ENCODE assay signal across 8 cellular contexts in genomic region chr2:24793752-24794477, GRCh38. TPM values are rescaled to one million over a fixed set of nuclear protein-coding genes. Genes with fewer than 3 reads are reported as not detected.
A peak's percentile ranks its signal among the peaks of the same experiment; 100 is the strongest.
DNase-seq lines count a peak whose midpoint lies in the region; ATAC-seq and TF ChIP-seq lines count a peak whose summit lies in the region.

No MANE protein-coding gene starts in this region.

- peaks cover 0 to 25% (median 5%) of the 10 kb centered on the region in 12 donors for H3K4me1 ChIP-seq in heart left ventricle

- peak overlapping the region in 5 of 12 donors; percentile 90 to 100 (median 97) for H3K27ac ChIP-seq in heart left ventricle

- peaks cover 29% of the 10 kb centered on the region for H3K4me1 Mint-ChIP-seq in activated naive CD8-positive, alpha-beta T cell treated with anti-CD3 and anti-CD28 coated beads for 36 hours
- H3K4me1 Mint-ChIP-seq in stimulated activated naive CD8-positive, alpha-beta T cell treated with anti-CD3 and anti-CD28 coated beads, Interleukin-15, Interleukin-2, amounts not matched to agents 100 ng/mL and 50 ng/mL, for 24 hours (ENCODE audit: low read depth), result peaks cover 50% of the 10 kb centered on the region

- H3K9me3 Mint-ChIP-seq in activated naive CD8-positive, alpha-beta T cell treated with anti-CD3 and anti-CD28 coated beads for 36 hours, result no peaks in the 10 kb centered on the region
- no peaks in the 10 kb centered on the region for H3K9me3 Mint-ChIP-seq in stimulated activated naive CD8-positive, alpha-beta T cell treated with anti-CD3 and anti-CD28 coated beads, Interleukin-15, Interleukin-2, amounts not matched to agents 100 ng/mL and 50 ng/mL, for 24 hours

- peak overlapping the region; percentile 99 for H3K27ac Mint-ChIP-seq in activated naive CD8-positive, alpha-beta T cell treated with anti-CD3 and anti-CD28 coated beads for 36 hours
- H3K27ac Mint-ChIP-seq in stimulated activated naive CD8-positive, alpha-beta T cell treated with anti-CD3 and anti-CD28 coated beads, Interleukin-15, Interleukin-2, amounts not matched to agents 100 ng/mL and 50 ng/mL, for 24 hours, result peak overlapping the region; percentile 100

- H3K4me3 ChIP-seq in heart left ventricle, result peak overlapping the region; percentile 30 to 97 (median 74)

- no peaks in the 10 kb centered on the region for H3K27me3 ChIP-seq in heart left ventricle

- intact Hi-C loops in heart left ventricle (cut with DNase I) (loop anchor here in 2 of 10 donors (2.0 to 5.0 kb wide), 4 partner anchors 33 to 303 kb away; partner anchors contain the start of genes NCOA1 (in 2 of the 2) and DNAJC27 (in 1 of the 2)), Right ventricle myocardium superior (cut with DNase I) (loop anchor here (5.0 kb wide), 1 partner anchor 302 kb away; the partner anchor contains the start of gene NCOA1)

- 3 to 6% (median 5%) methylated on average over 10 to 16 of the region's 16 CpGs for WGBS in heart left ventricle, 4 donors

- no peak for TF ChIP-seq CTCF in heart left ventricle (IDR thresholded peaks at IDR 0.05)

- no peak for ATAC-seq in heart left ventricle
- ATAC-seq in Right ventricle myocardium superior (ENCODE audit: poor library complexity), result no peak
- ATAC-seq in GM18519 (IDR thresholded peaks at IDR 0.05; ENCODE audit: low FRiP score, unreplicated experiment), result no peak

- H3K36me3 ChIP-seq in heart left ventricle, result peaks cover 0 to 14% (median 5%) of the 10 kb centered on the region in 9 donors

- H3K36me3 Mint-ChIP-seq in activated naive CD8-positive, alpha-beta T cell treated with anti-CD3 and anti-CD28 coated beads for 36 hours, result peaks cover 51% of the 10 kb centered on the region
- H3K36me3 Mint-ChIP-seq in stimulated activated naive CD8-positive, alpha-beta T cell treated with anti-CD3 and anti-CD28 coated beads, Interleukin-15, Interleukin-2, amounts not matched to agents 100 ng/mL and 50 ng/mL, for 24 hours (ENCODE audit: low read depth), result peaks cover 55% of the 10 kb centered on the region

- no peak for TF ChIP-seq POLR2A in heart left ventricle (IDR thresholded peaks at IDR 0.05)

- H3K4me3 Mint-ChIP-seq in activated naive CD8-positive, alpha-beta T cell treated with anti-CD3 and anti-CD28 coated beads for 36 hours, result peak overlapping the region; percentile 96
- peak overlapping the region; percentile 99 for H3K4me3 Mint-ChIP-seq in stimulated activated naive CD8-positive, alpha-beta T cell treated with anti-CD3 and anti-CD28 coated beads, Interleukin-15, Interleukin-2, amounts not matched to agents 100 ng/mL and 50 ng/mL, for 24 hours

- DNase-seq in heart left ventricle, result no peak
- DNase-seq in Right ventricle myocardium superior, result no peak
- DNase-seq in NCI-H1694 (lab: John Stamatoyannopoulos, UW), result peak; percentile 30
- no peak for DNase-seq in activated naive CD8-positive, alpha-beta T cell treated with anti-CD3 and anti-CD28 coated beads for 36 hours
- peak; percentile 45 for DNase-seq in iPS-NIHi7 (ENCODE audit: extremely low spot score)
- DNase-seq in T-helper 9 cell, result no peak

- H3K9me3 ChIP-seq in heart left ventricle, result no peaks in the 10 kb centered on the region

- no peaks in the 10 kb centered on the region for H3K27me3 Mint-ChIP-seq in activated naive CD8-positive, alpha-beta T cell treated with anti-CD3 and anti-CD28 coated beads for 36 hours
- H3K27me3 Mint-ChIP-seq in stimulated activated naive CD8-positive, alpha-beta T cell treated with anti-CD3 and anti-CD28 coated beads, Interleukin-15, Interleukin-2, amounts not matched to agents 100 ng/mL and 50 ng/mL, for 24 hours, result peaks cover 2% of the 10 kb centered on the region

RNA-seq across cellular contexts. Expression of gene CENPO, which starts 0.7 kb away (rescaled TPM):
- 1 to 10 TPM; 1.6 to 9.2 (median 2.7) TPM for total RNA-seq in heart left ventricle
- polyA plus RNA-seq in heart left ventricle, result 1 to 10 TPM; 1.5 to 2.4 TPM
- 2.2 TPM for total RNA-seq in Right ventricle myocardium superior
- total RNA-seq in activated naive CD8-positive, alpha-beta T cell treated with anti-CD3 and anti-CD28 coated beads for 36 hours, result 10 to 100 TPM; 48.0 to 52.2 TPM

RNA-seq across cellular contexts. Expression of gene PTRHD1, which starts 0.7 kb away (rescaled TPM):
- 10 to 100 TPM; 12.6 to 37.1 (median 31.1) TPM for total RNA-seq in heart left ventricle
- 10 to 100 TPM; 17.4 to 19.7 TPM for polyA plus RNA-seq in heart left ventricle
- total RNA-seq in Right ventricle myocardium superior, result 31.4 TPM
- 10 to 100 TPM; 23.8 to 27.5 TPM for total RNA-seq in activated naive CD8-positive, alpha-beta T cell treated with anti-CD3 and anti-CD28 coated beads for 36 hours

Comparison
In these comparisons a context has a peak if more than half of its experiments do, and no peak if none do; other contexts are left out.
1. DNase-seq: peak in NCI-H1694 (single experiment) and iPS-NIHi7 (single experiment); none in heart left ventricle (0 of 5), Right ventricle myocardium superior (single experiment), activated naive CD8-positive, alpha-beta T cell treated with anti-CD3 and anti-CD28 coated beads for 36 hours (single experiment) and T-helper 9 cell (single experiment).
2. RNA of gene CENPO, which starts 0.7 kb away (total RNA-seq): 48.0 to 52.2 TPM in activated naive CD8-positive, alpha-beta T cell treated with anti-CD3 and anti-CD28 coated beads for 36 hours; 1.6 to 9.2 TPM in heart left ventricle and 2.2 TPM in Right ventricle myocardium superior (single experiment); every median in the first group is over 4 times any median in the second.